In the genomic region with DNA sequence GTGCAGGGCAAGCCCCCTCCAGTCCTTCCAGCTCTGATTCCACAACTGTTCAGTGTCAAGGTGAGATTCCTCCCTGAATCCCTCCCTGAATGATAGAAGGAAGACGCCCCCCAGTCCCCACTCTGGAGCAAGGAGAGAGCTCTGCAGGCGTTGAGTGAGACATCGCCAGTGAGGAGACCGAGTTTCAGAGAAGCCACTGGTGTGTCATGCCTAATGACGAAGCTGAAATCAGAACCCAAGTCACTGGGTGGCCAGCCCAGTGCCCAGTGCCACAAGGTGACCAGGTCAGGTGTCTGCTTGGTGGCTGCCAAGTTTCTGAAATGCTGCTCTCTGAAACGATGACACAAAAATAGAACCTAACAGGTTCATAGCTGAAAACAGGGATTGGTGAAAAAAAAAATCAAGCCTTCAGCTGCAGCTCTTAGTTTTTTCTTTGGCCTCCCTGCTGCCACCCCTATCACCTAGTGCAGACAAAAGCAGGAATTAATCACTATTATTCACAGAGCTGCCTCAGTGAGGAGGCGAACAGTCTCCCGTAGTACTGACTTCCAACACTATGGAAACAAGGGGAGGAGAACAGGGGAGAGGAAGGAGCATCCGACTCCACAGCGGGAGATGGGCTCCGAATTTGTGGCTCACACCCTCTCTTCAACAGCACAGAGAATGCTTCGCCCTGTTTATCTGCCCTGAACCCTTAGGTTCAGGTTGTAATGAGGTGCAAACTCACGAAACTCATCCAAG, we compare ENCODE assay signal across 12 cellular contexts.
"Had no signal": no experiment of that assay in that cellular context is flagged by ENCODE, and none has a peak within 500 bp of the region (broad histone marks: within the 10 kb centered on the region; RNA-seq: fewer than 3 reads in every experiment).

No MANE protein-coding gene starts in this region.

- H3K4me1 ChIP-seq: colonic mucosa, thyroid gland had no signal

- H3K9me3 Mint-ChIP-seq: activated T-cell treated with anti-CD3 and anti-CD28 coated beads, Interleukin-2, amount 50 U/mL, for 4 hours; effector memory CD8-positive, alpha-beta T cell had no signal

- H3K27ac Mint-ChIP-seq: activated CD4-positive, alpha-beta memory T cell treated with anti-CD3 and anti-CD28 coated beads for 36 hours; activated naive CD8-positive, alpha-beta T cell; effector memory CD8-positive, alpha-beta T cell; naive thymus-derived CD4-positive, alpha-beta T cell had no signal

- H3K4me1 Mint-ChIP-seq: naive thymus-derived CD4-positive, alpha-beta T cell had no signal

- H3K4me3 ChIP-seq: colonic mucosa, ovary, smooth muscle cell, thyroid gland had no signal

- H3K27me3 ChIP-seq: colonic mucosa, ovary, thyroid gland had no signal

- H3K36me3 ChIP-seq: colonic mucosa, ovary, thyroid gland had no signal

- H3K27ac ChIP-seq: colonic mucosa, ovary, thyroid gland had no signal

- DNase-seq: activated CD4-positive, alpha-beta memory T cell treated with anti-CD3 and anti-CD28 coated beads for 36 hours; activated CD4-positive, alpha-beta T cell treated with anti-CD3 and anti-CD28 coated beads for 1 hour; activated effector memory CD4-positive, alpha-beta T cell treated with anti-CD3 and anti-CD28 coated beads, Interleukin-2, amount 50 U/mL, for 16 hours; activated T-cell treated with anti-CD3 and anti-CD28 coated beads, Interleukin-2, amount 50 U/mL, for 4 hours; colonic mucosa; effector memory CD8-positive, alpha-beta T cell; midbrain; naive thymus-derived CD4-positive, alpha-beta T cell; ovary; thyroid gland had no signal

- H3K4me3 Mint-ChIP-seq: activated CD4-positive, alpha-beta memory T cell treated with anti-CD3 and anti-CD28 coated beads for 36 hours; activated naive CD8-positive, alpha-beta T cell; activated T-cell treated with anti-CD3 and anti-CD28 coated beads, Interleukin-2, amount 50 U/mL, for 4 hours; effector memory CD8-positive, alpha-beta T cell; naive thymus-derived CD4-positive, alpha-beta T cell had no signal

- ATAC-seq: activated T-cell treated with anti-CD3 and anti-CD28 coated beads, Interleukin-2, amount 50 U/mL, for 4 hours; effector memory CD8-positive, alpha-beta T cell; naive thymus-derived CD4-positive, alpha-beta T cell had no signal

- H3K36me3 Mint-ChIP-seq: activated CD4-positive, alpha-beta memory T cell treated with anti-CD3 and anti-CD28 coated beads for 36 hours; activated naive CD8-positive, alpha-beta T cell; naive thymus-derived CD4-positive, alpha-beta T cell had no signal

- H3K4me2 ChIP-seq: smooth muscle cell had no signal

- H3K27me3 Mint-ChIP-seq: activated CD4-positive, alpha-beta memory T cell treated with anti-CD3 and anti-CD28 coated beads for 36 hours; activated naive CD8-positive, alpha-beta T cell had no signal

- H3K9me3 ChIP-seq: colonic mucosa, ovary, thyroid gland had no signal
